In the genomic region with DNA sequence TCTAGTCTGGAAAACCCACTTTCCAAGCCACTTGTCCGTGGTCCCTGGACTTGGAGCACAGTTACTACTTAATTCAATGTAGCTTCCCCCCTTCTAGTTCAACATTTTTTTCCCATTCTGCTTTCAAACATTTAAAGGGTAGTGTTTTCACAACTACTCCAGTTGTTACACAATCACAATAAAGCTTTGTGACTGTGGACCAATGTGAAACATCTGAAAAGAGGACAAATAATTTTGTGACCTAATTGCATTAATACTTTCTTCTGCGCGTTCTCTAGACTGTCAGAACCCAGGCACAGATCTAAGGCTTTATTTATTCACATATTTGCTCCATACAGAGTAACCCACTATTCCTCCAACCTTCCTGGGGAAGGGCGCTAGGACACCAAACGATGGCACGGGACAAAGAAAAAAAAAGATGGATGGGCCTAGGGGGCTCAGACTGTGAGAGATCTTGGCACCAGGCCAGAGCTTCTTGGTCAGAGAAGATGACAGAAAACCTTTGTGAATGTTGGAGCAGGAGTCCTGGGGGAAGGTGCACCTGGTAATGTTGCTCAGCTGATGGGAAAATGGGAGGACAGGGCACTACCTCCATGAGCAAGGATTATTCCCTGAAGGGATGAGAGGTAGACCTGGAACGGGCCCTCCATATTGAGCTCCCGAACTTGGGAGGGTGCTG, we compare ENCODE assay signal across 1 cellular context.
TF ChIP-seq lines count a peak whose summit lies in the region.

No MANE protein-coding gene starts in this region.

TF ChIP-seq in GM23338, 12 proteins besides CTCF, POLR2A, EP300 and RAD21 (continued from another document):
- TF ChIP-seq, protein P1, sequence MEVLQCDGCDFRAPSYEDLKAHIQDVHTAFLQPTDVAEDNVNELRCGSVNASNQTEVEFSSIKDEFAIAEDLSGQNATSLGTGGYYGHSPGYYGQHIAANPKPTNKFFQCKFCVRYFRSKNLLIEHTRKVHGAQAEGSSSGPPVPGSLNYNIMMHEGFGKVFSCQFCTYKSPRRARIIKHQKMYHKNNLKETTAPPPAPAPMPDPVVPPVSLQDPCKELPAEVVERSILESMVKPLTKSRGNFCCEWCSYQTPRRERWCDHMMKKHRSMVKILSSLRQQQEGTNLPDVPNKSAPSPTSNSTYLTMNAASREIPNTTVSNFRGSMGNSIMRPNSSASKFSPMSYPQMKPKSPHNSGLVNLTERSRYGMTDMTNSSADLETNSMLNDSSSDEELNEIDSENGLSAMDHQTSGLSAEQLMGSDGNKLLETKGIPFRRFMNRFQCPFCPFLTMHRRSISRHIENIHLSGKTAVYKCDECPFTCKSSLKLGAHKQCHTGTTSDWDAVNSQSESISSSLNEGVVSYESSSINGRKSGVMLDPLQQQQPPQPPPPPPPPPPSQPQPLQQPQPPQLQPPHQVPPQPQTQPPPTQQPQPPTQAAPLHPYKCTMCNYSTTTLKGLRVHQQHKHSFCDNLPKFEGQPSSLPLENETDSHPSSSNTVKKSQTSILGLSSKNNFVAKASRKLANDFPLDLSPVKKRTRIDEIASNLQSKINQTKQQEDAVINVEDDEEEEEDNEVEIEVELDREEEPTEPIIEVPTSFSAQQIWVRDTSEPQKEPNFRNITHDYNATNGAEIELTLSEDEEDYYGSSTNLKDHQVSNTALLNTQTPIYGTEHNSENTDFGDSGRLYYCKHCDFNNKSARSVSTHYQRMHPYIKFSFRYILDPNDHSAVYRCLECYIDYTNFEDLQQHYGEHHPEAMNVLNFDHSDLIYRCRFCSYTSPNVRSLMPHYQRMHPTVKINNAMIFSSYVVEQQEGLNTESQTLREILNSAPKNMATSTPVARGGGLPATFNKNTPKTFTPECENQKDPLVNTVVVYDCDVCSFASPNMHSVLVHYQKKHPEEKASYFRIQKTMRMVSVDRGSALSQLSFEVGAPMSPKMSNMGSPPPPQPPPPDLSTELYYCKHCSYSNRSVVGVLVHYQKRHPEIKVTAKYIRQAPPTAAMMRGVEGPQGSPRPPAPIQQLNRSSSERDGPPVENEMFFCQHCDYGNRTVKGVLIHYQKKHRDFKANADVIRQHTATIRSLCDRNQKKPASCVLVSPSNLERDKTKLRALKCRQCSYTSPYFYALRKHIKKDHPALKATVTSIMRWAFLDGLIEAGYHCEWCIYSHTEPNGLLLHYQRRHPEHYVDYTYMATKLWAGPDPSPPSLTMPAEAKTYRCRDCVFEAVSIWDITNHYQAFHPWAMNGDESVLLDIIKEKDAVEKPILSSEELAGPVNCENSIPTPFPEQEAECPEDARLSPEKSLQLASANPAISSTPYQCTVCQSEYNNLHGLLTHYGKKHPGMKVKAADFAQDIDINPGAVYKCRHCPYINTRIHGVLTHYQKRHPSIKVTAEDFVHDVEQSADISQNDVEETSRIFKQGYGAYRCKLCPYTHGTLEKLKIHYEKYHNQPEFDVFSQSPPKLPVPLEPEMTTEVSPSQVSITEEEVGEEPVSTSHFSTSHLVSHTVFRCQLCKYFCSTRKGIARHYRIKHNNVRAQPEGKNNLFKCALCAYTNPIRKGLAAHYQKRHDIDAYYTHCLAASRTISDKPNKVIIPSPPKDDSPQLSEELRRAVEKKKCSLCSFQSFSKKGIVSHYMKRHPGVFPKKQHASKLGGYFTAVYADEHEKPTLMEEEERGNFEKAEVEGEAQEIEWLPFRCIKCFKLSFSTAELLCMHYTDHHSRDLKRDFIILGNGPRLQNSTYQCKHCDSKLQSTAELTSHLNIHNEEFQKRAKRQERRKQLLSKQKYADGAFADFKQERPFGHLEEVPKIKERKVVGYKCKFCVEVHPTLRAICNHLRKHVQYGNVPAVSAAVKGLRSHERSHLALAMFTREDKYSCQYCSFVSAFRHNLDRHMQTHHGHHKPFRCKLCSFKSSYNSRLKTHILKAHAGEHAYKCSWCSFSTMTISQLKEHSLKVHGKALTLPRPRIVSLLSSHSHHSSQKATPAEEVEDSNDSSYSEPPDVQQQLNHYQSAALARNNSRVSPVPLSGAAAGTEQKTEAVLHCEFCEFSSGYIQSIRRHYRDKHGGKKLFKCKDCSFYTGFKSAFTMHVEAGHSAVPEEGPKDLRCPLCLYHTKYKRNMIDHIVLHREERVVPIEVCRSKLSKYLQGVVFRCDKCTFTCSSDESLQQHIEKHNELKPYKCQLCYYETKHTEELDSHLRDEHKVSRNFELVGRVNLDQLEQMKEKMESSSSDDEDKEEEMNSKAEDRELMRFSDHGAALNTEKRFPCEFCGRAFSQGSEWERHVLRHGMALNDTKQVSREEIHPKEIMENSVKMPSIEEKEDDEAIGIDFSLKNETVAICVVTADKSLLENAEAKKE (CRISPR knock-in tag; IDR thresholded peaks at IDR 0.05) = no peak
- TF ChIP-seq, protein P2, sequence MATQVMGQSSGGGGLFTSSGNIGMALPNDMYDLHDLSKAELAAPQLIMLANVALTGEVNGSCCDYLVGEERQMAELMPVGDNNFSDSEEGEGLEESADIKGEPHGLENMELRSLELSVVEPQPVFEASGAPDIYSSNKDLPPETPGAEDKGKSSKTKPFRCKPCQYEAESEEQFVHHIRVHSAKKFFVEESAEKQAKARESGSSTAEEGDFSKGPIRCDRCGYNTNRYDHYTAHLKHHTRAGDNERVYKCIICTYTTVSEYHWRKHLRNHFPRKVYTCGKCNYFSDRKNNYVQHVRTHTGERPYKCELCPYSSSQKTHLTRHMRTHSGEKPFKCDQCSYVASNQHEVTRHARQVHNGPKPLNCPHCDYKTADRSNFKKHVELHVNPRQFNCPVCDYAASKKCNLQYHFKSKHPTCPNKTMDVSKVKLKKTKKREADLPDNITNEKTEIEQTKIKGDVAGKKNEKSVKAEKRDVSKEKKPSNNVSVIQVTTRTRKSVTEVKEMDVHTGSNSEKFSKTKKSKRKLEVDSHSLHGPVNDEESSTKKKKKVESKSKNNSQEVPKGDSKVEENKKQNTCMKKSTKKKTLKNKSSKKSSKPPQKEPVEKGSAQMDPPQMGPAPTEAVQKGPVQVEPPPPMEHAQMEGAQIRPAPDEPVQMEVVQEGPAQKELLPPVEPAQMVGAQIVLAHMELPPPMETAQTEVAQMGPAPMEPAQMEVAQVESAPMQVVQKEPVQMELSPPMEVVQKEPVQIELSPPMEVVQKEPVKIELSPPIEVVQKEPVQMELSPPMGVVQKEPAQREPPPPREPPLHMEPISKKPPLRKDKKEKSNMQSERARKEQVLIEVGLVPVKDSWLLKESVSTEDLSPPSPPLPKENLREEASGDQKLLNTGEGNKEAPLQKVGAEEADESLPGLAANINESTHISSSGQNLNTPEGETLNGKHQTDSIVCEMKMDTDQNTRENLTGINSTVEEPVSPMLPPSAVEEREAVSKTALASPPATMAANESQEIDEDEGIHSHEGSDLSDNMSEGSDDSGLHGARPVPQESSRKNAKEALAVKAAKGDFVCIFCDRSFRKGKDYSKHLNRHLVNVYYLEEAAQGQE (IDR thresholded peaks at IDR 0.05; ENCODE audit: unreplicated experiment) = no peak
- TF ChIP-seq ZNF114 (CRISPR knock-in tag; IDR thresholded peaks at IDR 0.05) = no peak
- no peak for TF ChIP-seq EZH2 (IDR thresholded peaks at IDR 0.05; ENCODE audit: low read depth, unreplicated experiment)
- TF ChIP-seq POLR2AphosphoS5 (IDR thresholded peaks at IDR 0.05; ENCODE audit: low read depth) = no peak
- TF ChIP-seq ZNF331 (CRISPR knock-in tag; IDR thresholded peaks at IDR 0.05; ENCODE audit: low read depth) = no peak
- TF ChIP-seq JUNB (IDR thresholded peaks at IDR 0.05; ENCODE audit: unreplicated experiment) = no peak
- TF ChIP-seq NANOG (IDR thresholded peaks at IDR 0.05; ENCODE audit: borderline replicate concordance) = no peak
- TF ChIP-seq, protein P3, sequence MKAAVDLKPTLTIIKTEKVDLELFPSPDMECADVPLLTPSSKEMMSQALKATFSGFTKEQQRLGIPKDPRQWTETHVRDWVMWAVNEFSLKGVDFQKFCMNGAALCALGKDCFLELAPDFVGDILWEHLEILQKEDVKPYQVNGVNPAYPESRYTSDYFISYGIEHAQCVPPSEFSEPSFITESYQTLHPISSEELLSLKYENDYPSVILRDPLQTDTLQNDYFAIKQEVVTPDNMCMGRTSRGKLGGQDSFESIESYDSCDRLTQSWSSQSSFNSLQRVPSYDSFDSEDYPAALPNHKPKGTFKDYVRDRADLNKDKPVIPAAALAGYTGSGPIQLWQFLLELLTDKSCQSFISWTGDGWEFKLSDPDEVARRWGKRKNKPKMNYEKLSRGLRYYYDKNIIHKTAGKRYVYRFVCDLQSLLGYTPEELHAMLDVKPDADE (IDR thresholded peaks at IDR 0.05) = no peak
